ENCODE assay signal across 7 cellular contexts in genomic region chr3:46923559-46924350, GRCh38. TPM values are rescaled to one million over a fixed set of nuclear protein-coding genes. Genes with fewer than 3 reads are reported as not detected.
A peak's percentile ranks its signal among the peaks of the same experiment; 100 is the strongest.
DNase-seq lines count a peak whose midpoint lies in the region; ATAC-seq, FAIRE-seq and TF ChIP-seq lines count a peak whose summit lies in the region.

No MANE protein-coding gene starts in this region.

- TF ChIP-seq EP300 in K562 (IDR thresholded peaks at IDR 0.05; ENCODE audit: low read length): no peak

- peak; percentile 78 for FAIRE-seq in K562 (lab: Jason Lieb, UNC)

- peaks cover 84% of the 10 kb centered on the region for H3K36me3 ChIP-seq in PC-3 (ENCODE audit: low read depth, low read length)
- peaks cover 97% of the 10 kb centered on the region for H3K36me3 ChIP-seq in K562 (ENCODE audit: control insufficient read depth, insufficient read depth, low read length)

- H3K9me1 ChIP-seq in K562 (ENCODE audit: control insufficient read depth, insufficient read depth, low read length): no peaks in the 10 kb centered on the region

- WGBS in K562 (ENCODE audit: insufficient coverage, low coverage, missing lambda C conversion rate): 77% methylated on average over 11 of the region's 11 CpGs

- ATAC-seq in PC-3 (peak; percentile 80), K562 (peak; percentile 90), GM19023 (IDR thresholded peaks at IDR 0.05; ENCODE audit: unreplicated experiment) (no peak)

- no TSS peak for BruUV-seq in PC-3 (replicated peaks; lab: Mats Ljungman, UMichigan)
- no TSS peak for BruUV-seq in K562 (replicated peaks; lab: Mats Ljungman, UMichigan)

- no peak for TF ChIP-seq POLR2A in K562 (conservative IDR thresholded peaks at IDR 0.05)

- no peak overlapping the region for H2AFZ ChIP-seq in PC-3 (ENCODE audit: low read length)
- H2AFZ ChIP-seq in K562 (ENCODE audit: low read depth, low read length): no peak overlapping the region

- H3F3A ChIP-seq in PC-3 (ENCODE audit: low read length, unreplicated experiment): no peaks in the 10 kb centered on the region

- TF ChIP-seq CTCF in GM12872 (IDR thresholded peaks at IDR 0.05; ENCODE audit: insufficient read depth, low read depth, low read length) (peak; percentile 76), PC-3 (conservative IDR thresholded peaks at IDR 0.05; ENCODE audit: low read depth, low read length) (peak; percentile 91), K562 (IDR thresholded peaks at IDR 0.05 in 2 of 3, conservative IDR thresholded peaks at IDR 0.05 in 1 of 3; ENCODE audit: insufficient read depth in 2 of 3, low read depth in 1 of 3, low read length in 3 of 3) (peak; percentile 78 to 85 (median 84))

- H3K9ac ChIP-seq in PC-3 (ENCODE audit: low read length): no peak overlapping the region
- no peak overlapping the region for H3K9ac ChIP-seq in K562 (ENCODE audit: insufficient read depth in 1 of 2, low read depth in 2 of 2, low read length in 2 of 2)

- H3K4me1 ChIP-seq in PC-3 (ENCODE audit: insufficient read depth, low read length): no peaks in the 10 kb centered on the region
- no peaks in the 10 kb centered on the region for H3K4me1 ChIP-seq in K562 (replicated peaks in 1 of 2; ENCODE audit: control insufficient read depth in 2 of 2, insufficient read depth in 2 of 2, low read length in 2 of 2)

- POLR2A ChIA-PET in PC-3 (lab: Charles Lee; ENCODE audit: unreplicated experiment) (interaction anchor here (0.6 kb wide), 1 partner anchor 12 kb away, joined by 3 read pairs; no protein-coding TSS in a partner anchor), K562 (lab: Yijun Ruan, JAX) (interaction anchor here (0.6 to 1.3 kb wide), 5 partner anchors 10 to 424 kb away, joined by 3 to 4 read pairs (median 3); no protein-coding TSS in a partner anchor)

- CTCF ChIA-PET in PC-3 (lab: Charles Lee): interaction anchor here (0.5 to 1.3 kb wide), 7 partner anchors 12 to 99 kb away, joined by 3 to 8 read pairs (median 4); no protein-coding TSS in a partner anchor
- CTCF ChIA-PET in K562 (lab: Yijun Ruan, JAX; ENCODE audit: low intra/inter-chr PET ratio): interaction anchor here (0.7 to 2.7 kb wide), 4 partner anchors 74 to 453 kb away, joined by 3 to 33 read pairs (median 4); no protein-coding TSS in a partner anchor

- in situ Hi-C loops in K562 (cut with MboI): no loop called here

- peak; percentile 54 for DNase-seq in PC-3
- DNase-seq in K562 (ENCODE audit: extremely low read depth in 1 of 4, low spot score in 3 of 4): peak; percentile 54 to 75 (median 60)
- DNase-seq in iPS-NIHi7 (ENCODE audit: extremely low spot score): peak; percentile 79
- peak in 2 of 3 experiments; percentile 13 to 32 for DNase-seq in stimulated activated CD4-positive, alpha-beta T cell treated with anti-CD3 and anti-CD28 coated beads, TNF-alpha, amount 100 ng/mL, for 24 hours (ENCODE audit: low read depth in 3 of 3)
- no peak for DNase-seq in GM19240 (ENCODE audit: insufficient read length, low spot score)

- H3K79me2 ChIP-seq in PC-3 (ENCODE audit: low read length) (peaks cover 19% of the 10 kb centered on the region), K562 (ENCODE audit: control insufficient read depth, insufficient read depth, low read length) (peaks cover 18% of the 10 kb centered on the region)

- 0 out of 2 replicates have a peak, but pooled peaks cover 7% of the 10 kb centered on the region for H4K20me1 ChIP-seq in PC-3 (ENCODE audit: low read length)
- no peaks in the 10 kb centered on the region; the same call in 1 of the 2 replicates for H4K20me1 ChIP-seq in K562 (replicated peaks; ENCODE audit: control insufficient read depth, insufficient read depth, low read length)

- H3K27ac ChIP-seq in PC-3 (ENCODE audit: low read length) (no peak overlapping the region), K562 (ENCODE audit: extremely low read depth, low read depth, low read length) (no peak overlapping the region)

- no peaks in the 10 kb centered on the region for H3K9me2 ChIP-seq in PC-3 (replicated peaks; ENCODE audit: low read length)

- H3K4me3 ChIP-seq in PC-3 (ENCODE audit: low read length): no peak overlapping the region
- no peak overlapping the region for H3K4me3 ChIP-seq in K562

- intact Hi-C loops in PC-3 (cut with micrococcal nuclease): loop anchor here (5.0 kb wide), 1 partner anchor 74 kb away; no protein-coding TSS in a partner anchor
- intact Hi-C loops in K562 (cut with micrococcal nuclease): loop anchor here (1.0 kb wide), 1 partner anchor 75 kb away; no protein-coding TSS in a partner anchor

- H3K4me2 ChIP-seq in PC-3 (ENCODE audit: low read length) (no peak overlapping the region), K562 (ENCODE audit: insufficient read depth, low read length) (no peak overlapping the region)

- peak; percentile 75 to 91 for TF ChIP-seq RAD21 in K562 (CRISPR knock-in tag; conservative IDR thresholded peaks at IDR 0.05 in 1 of 2, IDR thresholded peaks at IDR 0.05 in 1 of 2)

- H3K27me3 ChIP-seq in PC-3 (ENCODE audit: low read length): no peaks in the 10 kb centered on the region
- H3K27me3 ChIP-seq in K562 (ENCODE audit: control insufficient read depth in 2 of 2, insufficient read depth in 2 of 2, low read length in 2 of 2): no peaks in the 10 kb centered on the region

- H3K9me3 ChIP-seq in PC-3 (ENCODE audit: low read length) (no peaks in the 10 kb centered on the region), K562 (replicated peaks; ENCODE audit: control insufficient read depth, insufficient read depth, low read depth, low read length) (no peaks in the 10 kb centered on the region)

TF ChIP-seq in K562, 482 proteins besides CTCF, POLR2A, EP300 and RAD21 (continues in another document):
- peak; percentile 51; the same call in 1 of the 2 replicates for TF ChIP-seq RB1 (IDR thresholded peaks at IDR 0.05; ENCODE audit: low read depth)

RNA-seq across cellular contexts. Expression of gene PTH1R, which starts 46.2 kb away (rescaled TPM):
- not detected in 2 replicates for total RNA-seq in PC-3 (2014; rRNA removed)
- total RNA-seq in K562 (2011; cell fraction: chromatin; rRNA removed; ENCODE audit: low replicate concordance): not detected in 2 replicates
- total RNA-seq in K562 (2011; cell fraction: nucleolus; rRNA removed): not detected in 2 replicates
- total RNA-seq in K562 (2011; cell fraction: nucleoplasm; rRNA removed): not detected in 2 replicates
- not detected in 2 replicates for total RNA-seq in K562 (2014; rRNA removed)
- total RNA-seq in K562 (2014; rRNA removed; fragmentation: Illumina TruSeq; extraction: Trizol): not detected in 2 replicates
- total RNA-seq in K562 (2015; rRNA removed; fragmentation: Illumina TruSeq; extraction: Trizol): not detected in 2 replicates
- total RNA-seq in K562 (2021): not detected in 2 replicates
- polyA plus RNA-seq in K562 (2011; rRNA removed): not detected in 2 replicates
- polyA plus RNA-seq in K562 (2011; cell fraction: cytosol; rRNA removed): not detected in 2 replicates
- not detected in 2 replicates for polyA plus RNA-seq in K562 (2011; cell fraction: nucleus; rRNA removed)
- not detected in 2 replicates for polyA plus RNA-seq in K562 (2012)
- polyA plus RNA-seq in K562 (2014; fragmentation: Illumina TruSeq; extraction: Trizol): not detected in 2 replicates
- polyA plus RNA-seq in K562 (2014; fragmentation: Nextera tagmentation; extraction: Ambion mirVana): not detected
- not detected in 2 replicates for polyA plus RNA-seq in K562 (2014; rRNA removed)
- polyA minus RNA-seq in K562 (2011; rRNA and poly(A)+ RNA removed): not detected in 2 replicates
- polyA minus RNA-seq in K562 (2011; cell fraction: cytosol; rRNA and poly(A)+ RNA removed): not detected in 2 replicates
- polyA minus RNA-seq in K562 (2011; cell fraction: nucleus; rRNA and poly(A)+ RNA removed): not detected in 2 replicates

RNA-seq across cellular contexts. Expression of gene CCDC12, which starts 52.8 kb away (rescaled TPM):
- total RNA-seq in PC-3 (2014; rRNA removed) (44.2 and 67.8 TPM in 2 replicates), K562 (2014; rRNA removed) (99.0 and 101 TPM in 2 replicates), K562 (2014; rRNA removed; fragmentation: Illumina TruSeq; extraction: Trizol) (44.4 and 63.0 TPM in 2 replicates), K562 (2015; rRNA removed; fragmentation: Illumina TruSeq; extraction: Trizol) (104 and 115 TPM in 2 replicates), K562 (2021) (75.2 and 86.9 TPM in 2 replicates)
- total RNA-seq in K562 (2011; cell fraction: chromatin; rRNA removed; ENCODE audit: low replicate concordance): 140 and 232 TPM in 2 replicates
- 143 and 148 TPM in 2 replicates for total RNA-seq in K562 (2011; cell fraction: nucleolus; rRNA removed)
- 188 and 262 TPM in 2 replicates for total RNA-seq in K562 (2011; cell fraction: nucleoplasm; rRNA removed)
- polyA plus RNA-seq in K562 (2011; rRNA removed) (47.8 and 54.0 TPM in 2 replicates), K562 (2014; fragmentation: Illumina TruSeq; extraction: Trizol) (105 and 127 TPM in 2 replicates), K562 (2014; fragmentation: Nextera tagmentation; extraction: Ambion mirVana) (10 to 100 TPM in 1 of 2 experiments, 1 to 10 TPM in 1; 8.9 to 20.9 TPM), K562 (2014; rRNA removed) (100 and 201 TPM in 2 replicates)
- polyA plus RNA-seq in K562 (2011; cell fraction: cytosol; rRNA removed): 53.0 and 53.5 TPM in 2 replicates
- 82.0 and 85.3 TPM in 2 replicates for polyA plus RNA-seq in K562 (2011; cell fraction: nucleus; rRNA removed)
- polyA plus RNA-seq in K562 (2012): 77.1 and 114 TPM in 2 replicates
- polyA minus RNA-seq in K562 (2011; rRNA and poly(A)+ RNA removed): 50.3 and 53.4 TPM in 2 replicates
- polyA minus RNA-seq in K562 (2011; cell fraction: cytosol; rRNA and poly(A)+ RNA removed): 17.4 and 21.1 TPM in 2 replicates
- polyA minus RNA-seq in K562 (2011; cell fraction: nucleus; rRNA and poly(A)+ RNA removed): 81.3 and 87.3 TPM in 2 replicates

RNA-seq across cellular contexts. Expression of gene NBEAL2, which starts 55.7 kb away (rescaled TPM):
- 50.7 and 77.2 TPM in 2 replicates for total RNA-seq in PC-3 (2014; rRNA removed)
- total RNA-seq in K562 (2011; cell fraction: chromatin; rRNA removed; ENCODE audit: low replicate concordance): 322 and 1,090 TPM in 2 replicates
- 555 and 597 TPM in 2 replicates for total RNA-seq in K562 (2011; cell fraction: nucleolus; rRNA removed)
- 365 and 370 TPM in 2 replicates for total RNA-seq in K562 (2011; cell fraction: nucleoplasm; rRNA removed)
- 41.3 and 45.2 TPM in 2 replicates for total RNA-seq in K562 (2014; rRNA removed)
- 12.3 and 16.0 TPM in 2 replicates for total RNA-seq in K562 (2014; rRNA removed; fragmentation: Illumina TruSeq; extraction: Trizol)
- total RNA-seq in K562 (2015; rRNA removed; fragmentation: Illumina TruSeq; extraction: Trizol): 23.7 and 23.9 TPM in 2 replicates
- 89.3 and 114 TPM in 2 replicates for total RNA-seq in K562 (2021)
- 29.6 and 50.4 TPM in 2 replicates for polyA plus RNA-seq in K562 (2011; rRNA removed)
- polyA plus RNA-seq in K562 (2011; cell fraction: cytosol; rRNA removed): 25.6 and 45.5 TPM in 2 replicates
- 557 and 843 TPM in 2 replicates for polyA plus RNA-seq in K562 (2011; cell fraction: nucleus; rRNA removed)
- 66.4 and 174 TPM in 2 replicates for polyA plus RNA-seq in K562 (2012)
- polyA plus RNA-seq in K562 (2014; fragmentation: Illumina TruSeq; extraction: Trizol): 46.4 and 62.1 TPM in 2 replicates
- polyA plus RNA-seq in K562 (2014; fragmentation: Nextera tagmentation; extraction: Ambion mirVana): under 1 TPM; 0.06 to 0.24 TPM
- 67.5 and 85.5 TPM in 2 replicates for polyA plus RNA-seq in K562 (2014; rRNA removed)
- 8.6 and 16.8 TPM in 2 replicates for polyA minus RNA-seq in K562 (2011; rRNA and poly(A)+ RNA removed)
- polyA minus RNA-seq in K562 (2011; cell fraction: cytosol; rRNA and poly(A)+ RNA removed): 23.5 and 26.4 TPM in 2 replicates
- 104 and 118 TPM in 2 replicates for polyA minus RNA-seq in K562 (2011; cell fraction: nucleus; rRNA and poly(A)+ RNA removed)
